In the genomic region with DNA sequence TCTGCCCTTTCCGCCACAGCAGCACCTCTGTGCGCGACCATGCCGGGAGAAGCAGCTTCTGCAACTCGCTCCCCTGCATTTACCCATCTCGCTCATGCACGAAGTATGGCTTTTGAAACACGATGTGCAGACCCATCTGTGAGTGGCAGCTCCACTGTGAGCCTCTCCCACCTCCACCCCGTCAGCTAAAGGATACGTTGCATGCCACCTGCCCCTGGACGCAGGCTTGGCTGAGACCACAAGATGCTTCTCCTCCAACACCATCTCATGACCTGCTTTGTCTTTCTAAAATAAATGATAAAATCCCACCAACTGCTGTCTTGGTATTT, we compare ENCODE assay signal across 1 cellular context.
TF ChIP-seq lines count a peak whose summit lies in the region.

No MANE protein-coding gene starts in this region.

TF ChIP-seq in WTC11, 78 proteins besides CTCF, POLR2A, EP300 and RAD21 (continued from another document):
- TF ChIP-seq HMGXB4 (CRISPR knock-in tag; IDR thresholded peaks at IDR 0.05) (no peak), ATF6 (CRISPR knock-in tag; IDR thresholded peaks at IDR 0.05) (no peak), SP1 (CRISPR knock-in tag; conservative IDR thresholded peaks at IDR 0.05) (no peak), GTF2I (CRISPR knock-in tag; conservative IDR thresholded peaks at IDR 0.05) (no peak)
- TF ChIP-seq, protein P1, sequence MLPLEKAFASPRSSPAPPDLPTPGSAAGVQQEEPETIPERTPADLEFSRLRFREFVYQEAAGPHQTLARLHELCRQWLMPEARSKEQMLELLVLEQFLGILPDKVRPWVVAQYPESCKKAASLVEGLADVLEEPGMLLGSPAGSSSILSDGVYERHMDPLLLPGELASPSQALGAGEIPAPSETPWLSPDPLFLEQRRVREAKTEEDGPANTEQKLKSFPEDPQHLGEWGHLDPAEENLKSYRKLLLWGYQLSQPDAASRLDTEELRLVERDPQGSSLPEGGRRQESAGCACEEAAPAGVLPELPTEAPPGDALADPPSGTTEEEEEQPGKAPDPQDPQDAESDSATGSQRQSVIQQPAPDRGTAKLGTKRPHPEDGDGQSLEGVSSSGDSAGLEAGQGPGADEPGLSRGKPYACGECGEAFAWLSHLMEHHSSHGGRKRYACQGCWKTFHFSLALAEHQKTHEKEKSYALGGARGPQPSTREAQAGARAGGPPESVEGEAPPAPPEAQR (CRISPR knock-in tag; IDR thresholded peaks at IDR 0.05) = no peak
